ENCODE assay signal across 1 cellular context in the genomic region with DNA sequence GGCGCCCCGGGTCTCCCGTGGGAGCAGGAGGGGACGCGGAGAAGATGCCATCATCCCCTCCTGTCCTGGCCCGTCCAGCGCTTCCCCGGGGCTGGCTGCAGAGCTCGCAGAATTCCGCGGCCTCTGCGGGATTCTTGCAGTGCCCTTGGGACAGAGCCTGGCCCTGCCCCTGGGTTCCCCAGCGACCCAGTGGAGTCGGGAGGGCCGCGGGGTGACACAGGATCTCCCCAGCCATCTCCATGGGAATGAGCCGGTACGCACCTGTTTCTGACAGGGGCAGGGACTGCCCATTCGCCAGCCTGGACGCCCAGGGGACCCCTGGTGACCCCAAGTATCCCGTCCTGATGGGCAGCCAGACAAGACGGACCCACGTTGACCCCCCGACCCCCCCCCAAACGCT.
TF ChIP-seq lines count a peak whose summit lies in the region.

No MANE protein-coding gene starts in this region.

TF ChIP-seq in SK-N-SH treated with all-trans-retinoic acid at 6 μM for 48 hours, 23 proteins besides CTCF, POLR2A, EP300 and RAD21 (continued from another document):
- TF ChIP-seq PPARA (CRISPR knock-in tag; IDR thresholded peaks at IDR 0.05; ENCODE audit: borderline replicate concordance) (no peak), TCF4 (CRISPR knock-in tag; IDR thresholded peaks at IDR 0.05; ENCODE audit: borderline replicate concordance) (no peak), SNAI2 (CRISPR knock-in tag; IDR thresholded peaks at IDR 0.05) (no peak), ZNF565 (CRISPR knock-in tag; conservative IDR thresholded peaks at IDR 0.05; ENCODE audit: low read depth) (no peak), BACH2 (CRISPR knock-in tag; IDR thresholded peaks at IDR 0.05; ENCODE audit: borderline replicate concordance) (no peak), ZNF70 (CRISPR knock-in tag; IDR thresholded peaks at IDR 0.05) (no peak)
- TF ChIP-seq, protein P1, sequence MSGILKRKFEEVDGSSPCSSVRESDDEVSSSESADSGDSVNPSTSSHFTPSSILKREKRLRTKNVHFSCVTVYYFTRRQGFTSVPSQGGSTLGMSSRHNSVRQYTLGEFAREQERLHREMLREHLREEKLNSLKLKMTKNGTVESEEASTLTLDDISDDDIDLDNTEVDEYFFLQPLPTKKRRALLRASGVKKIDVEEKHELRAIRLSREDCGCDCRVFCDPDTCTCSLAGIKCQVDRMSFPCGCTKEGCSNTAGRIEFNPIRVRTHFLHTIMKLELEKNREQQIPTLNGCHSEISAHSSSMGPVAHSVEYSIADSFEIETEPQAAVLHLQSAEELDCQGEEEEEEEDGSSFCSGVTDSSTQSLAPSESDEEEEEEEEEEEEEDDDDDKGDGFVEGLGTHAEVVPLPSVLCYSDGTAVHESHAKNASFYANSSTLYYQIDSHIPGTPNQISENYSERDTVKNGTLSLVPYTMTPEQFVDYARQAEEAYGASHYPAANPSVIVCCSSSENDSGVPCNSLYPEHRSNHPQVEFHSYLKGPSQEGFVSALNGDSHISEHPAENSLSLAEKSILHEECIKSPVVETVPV (CRISPR knock-in tag; IDR thresholded peaks at IDR 0.05): no peak
- TF ChIP-seq, protein P2, sequence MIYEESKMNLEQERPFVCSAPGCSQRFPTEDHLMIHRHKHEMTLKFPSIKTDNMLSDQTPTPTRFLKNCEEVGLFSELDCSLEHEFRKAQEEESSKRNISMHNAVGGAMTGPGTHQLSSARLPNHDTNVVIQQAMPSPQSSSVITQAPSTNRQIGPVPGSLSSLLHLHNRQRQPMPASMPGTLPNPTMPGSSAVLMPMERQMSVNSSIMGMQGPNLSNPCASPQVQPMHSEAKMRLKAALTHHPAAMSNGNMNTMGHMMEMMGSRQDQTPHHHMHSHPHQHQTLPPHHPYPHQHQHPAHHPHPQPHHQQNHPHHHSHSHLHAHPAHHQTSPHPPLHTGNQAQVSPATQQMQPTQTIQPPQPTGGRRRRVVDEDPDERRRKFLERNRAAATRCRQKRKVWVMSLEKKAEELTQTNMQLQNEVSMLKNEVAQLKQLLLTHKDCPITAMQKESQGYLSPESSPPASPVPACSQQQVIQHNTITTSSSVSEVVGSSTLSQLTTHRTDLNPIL (CRISPR knock-in tag; IDR thresholded peaks at IDR 0.05; ENCODE audit: low read depth): no peak
- TF ChIP-seq, protein P3, sequence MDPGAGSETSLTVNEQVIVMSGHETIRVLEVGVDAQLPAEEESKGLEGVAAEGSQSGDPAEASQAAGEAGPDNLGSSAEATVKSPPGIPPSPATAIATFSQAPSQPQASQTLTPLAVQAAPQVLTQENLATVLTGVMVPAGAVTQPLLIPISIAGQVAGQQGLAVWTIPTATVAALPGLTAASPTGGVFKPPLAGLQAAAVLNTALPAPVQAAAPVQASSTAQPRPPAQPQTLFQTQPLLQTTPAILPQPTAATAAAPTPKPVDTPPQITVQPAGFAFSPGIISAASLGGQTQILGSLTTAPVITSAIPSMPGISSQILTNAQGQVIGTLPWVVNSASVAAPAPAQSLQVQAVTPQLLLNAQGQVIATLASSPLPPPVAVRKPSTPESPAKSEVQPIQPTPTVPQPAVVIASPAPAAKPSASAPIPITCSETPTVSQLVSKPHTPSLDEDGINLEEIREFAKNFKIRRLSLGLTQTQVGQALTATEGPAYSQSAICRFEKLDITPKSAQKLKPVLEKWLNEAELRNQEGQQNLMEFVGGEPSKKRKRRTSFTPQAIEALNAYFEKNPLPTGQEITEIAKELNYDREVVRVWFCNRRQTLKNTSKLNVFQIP (CRISPR knock-in tag; IDR thresholded peaks at IDR 0.05; ENCODE audit: borderline replicate concordance, low read depth): no peak
